Comparison of ENCODE assay signal across 24 cellular contexts in the genomic region with DNA sequence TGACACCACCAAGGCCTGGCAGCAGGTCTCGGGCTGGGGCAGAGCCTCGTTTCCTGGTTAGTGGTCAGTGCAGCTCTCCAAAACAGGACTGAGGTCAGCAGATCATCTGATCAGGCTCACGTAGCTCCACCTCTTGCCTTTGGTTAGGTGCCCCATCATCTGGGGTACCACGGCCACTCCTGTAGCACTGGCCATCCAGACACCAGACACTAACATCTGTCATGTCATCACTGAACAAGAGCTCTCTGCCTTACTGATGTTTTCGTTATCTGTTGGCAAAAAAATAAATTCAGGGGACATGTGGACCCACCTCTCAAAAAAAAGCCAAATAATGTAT. TPM values are rescaled to one million over a fixed set of nuclear protein-coding genes. Genes with fewer than 3 reads are reported as not detected.
DNase-seq lines count a peak whose midpoint lies in the region; ATAC-seq and TF ChIP-seq lines count a peak whose summit lies in the region.
"Had no signal": no experiment of that assay in that cellular context is flagged by ENCODE, and none has a peak within 500 bp of the region (broad histone marks: within the 10 kb centered on the region; RNA-seq: fewer than 3 reads in every experiment).

No MANE protein-coding gene starts in this region.

- H2AFZ ChIP-seq in MM.1S (ENCODE audit: low read length) = no peak overlapping the region
- H2AFZ ChIP-seq in PC-9 = peak overlapping the region; percentile 15; the same call in 1 of the 2 replicates
- H2AFZ ChIP-seq in neuronal stem cell (ENCODE audit: low read length) = no peak overlapping the region

- no peaks in the 10 kb centered on the region for H3K9me3 Mint-ChIP-seq in activated CD8-positive, alpha-beta T cell treated with anti-CD3 and anti-CD28 coated beads for 36 hours
- H3K9me3 Mint-ChIP-seq: CD4-positive, CD25-positive, alpha-beta regulatory T cell; HFFc6 had no signal

- POLR2A ChIA-PET in PC-9 (lab: Charles Lee; ENCODE audit: unreplicated experiment) = no interaction called here
- POLR2A ChIA-PET in activated CD8-positive, alpha-beta T cell treated with anti-CD3 and anti-CD28 coated beads for 36 hours (lab: Charles Lee) = no interaction called here

- H3K4me1 Mint-ChIP-seq in activated CD8-positive, alpha-beta T cell treated with anti-CD3 and anti-CD28 coated beads for 36 hours (ENCODE audit: low read depth) = no peaks in the 10 kb centered on the region
- H3K4me1 Mint-ChIP-seq: CD4-positive, CD25-positive, alpha-beta regulatory T cell; CD8-positive, alpha-beta memory T cell had no signal

- H3K4me1 ChIP-seq in MM.1S (ENCODE audit: low read length) = peaks cover 30% of the 10 kb centered on the region
- peaks cover 23% of the 10 kb centered on the region for H3K4me1 ChIP-seq in PC-9 (replicated peaks; ENCODE audit: insufficient read depth)
- peaks cover 0 to 2% of the 10 kb centered on the region in 2 donors for H3K4me1 ChIP-seq in neuronal stem cell (ENCODE audit: control insufficient read depth in 2 of 2, insufficient read depth in 1 of 2, low read depth in 1 of 2, low read length in 2 of 2)
- H3K4me1 ChIP-seq: BE2C had no signal

- intact Hi-C loops in PC-9 (cut with micrococcal nuclease; ENCODE audit: unreplicated experiment) = no loop called here
- intact Hi-C loops in activated CD8-positive, alpha-beta T cell treated with anti-CD3 and anti-CD28 coated beads for 36 hours (cut with micrococcal nuclease) = no loop called here

- no peak overlapping the region for H4K8ac ChIP-seq in neuronal stem cell (ENCODE audit: low read depth, low read length)

- no peak overlapping the region for H3K14ac ChIP-seq in neuronal stem cell (ENCODE audit: low read length)

- H3K27ac Mint-ChIP-seq in activated CD8-positive, alpha-beta T cell treated with anti-CD3 and anti-CD28 coated beads for 36 hours = no peak overlapping the region
- H3K27ac Mint-ChIP-seq: HFFc6 had no signal

- peak overlapping the region; percentile 59; the same call in 1 of the 2 replicates for H3K27ac ChIP-seq in MM.1S (ENCODE audit: low read length)
- H3K27ac ChIP-seq in PC-9 = peak overlapping the region; percentile 27; the same call in 1 of the 2 replicates
- H3K27ac ChIP-seq in coronary artery = no peak overlapping the region
- H3K27ac ChIP-seq in neuronal stem cell (replicated peaks; ENCODE audit: low read length) = no peak overlapping the region

- no TSS peak for BruUV-seq in PC-9 (replicated peaks; lab: Mats Ljungman, UMichigan)

- H3K9me2 ChIP-seq in MM.1S (replicated peaks; ENCODE audit: insufficient read depth, low read length) (no peaks in the 10 kb centered on the region), PC-9 (ENCODE audit: insufficient read depth) (no peaks in the 10 kb centered on the region)

- CTCF ChIA-PET in PC-9 (lab: Charles Lee) = no interaction called here
- CTCF ChIA-PET in activated CD8-positive, alpha-beta T cell treated with anti-CD3 and anti-CD28 coated beads for 36 hours (lab: Charles Lee) = no interaction called here

- H2BK5ac ChIP-seq in neuronal stem cell (ENCODE audit: low read length) = no peak overlapping the region

- no peak overlapping the region for H3K23ac ChIP-seq in neuronal stem cell (ENCODE audit: low read depth, low read length, poor library complexity)

- WGBS in neuronal stem cell (ENCODE audit: extremely low coverage in 2 of 2, insufficient read length in 2 of 2, insufficient replicate concordance in 1 of 2), 2 donors = no CpG with 5 or more reads among the region's 5 CpGs

- H3K4me3 ChIP-seq in MM.1S (ENCODE audit: low read length) = no peak overlapping the region
- H3K4me3 ChIP-seq in PC-9 = no peak overlapping the region
- no peak overlapping the region for H3K4me3 ChIP-seq in coronary artery
- H3K4me3 ChIP-seq in neuronal stem cell (ENCODE audit: low read length in 2 of 2) = no peak overlapping the region
- H3K4me3 ChIP-seq: GM12878 had no signal

- H3K27me3 Mint-ChIP-seq in activated CD8-positive, alpha-beta T cell treated with anti-CD3 and anti-CD28 coated beads for 36 hours = peaks cover 8% of the 10 kb centered on the region

- TF ChIP-seq CTCF in MM.1S (IDR thresholded peaks at IDR 0.05; ENCODE audit: low read length) (no peak), PC-9 (conservative IDR thresholded peaks at IDR 0.05) (no peak), coronary artery (IDR thresholded peaks at IDR 0.05) (no peak)
- TF ChIP-seq CTCF in activated CD8-positive, alpha-beta T cell treated with anti-CD3 and anti-CD28 coated beads for 36 hours (IDR thresholded peaks at IDR 0.05) = no peak

- H3K9me3 ChIP-seq in MM.1S (replicated peaks; ENCODE audit: insufficient read depth, low read length) (no peaks in the 10 kb centered on the region), PC-9 (ENCODE audit: insufficient read depth, low read depth) (no peaks in the 10 kb centered on the region), neuronal stem cell (replicated peaks in 1 of 2; ENCODE audit: control insufficient read depth in 2 of 2, insufficient read depth in 1 of 2, low read depth in 1 of 2, low read length in 2 of 2) (peaks cover 0 to 2% of the 10 kb centered on the region in 2 donors)
- H3K9me3 ChIP-seq: BE2C had no signal

- H3K36me3 ChIP-seq in MM.1S (replicated peaks; ENCODE audit: insufficient read depth, low read length) (no peaks in the 10 kb centered on the region), PC-9 (ENCODE audit: low read depth) (no peaks in the 10 kb centered on the region), neuronal stem cell (replicated peaks in 1 of 2; ENCODE audit: control insufficient read depth in 2 of 2, insufficient read depth in 2 of 2, low read length in 2 of 2) (no peaks in the 10 kb centered on the region)
- H3K36me3 ChIP-seq: BE2C had no signal

- H3K79me2 ChIP-seq in MM.1S (ENCODE audit: low read length) (no peaks in the 10 kb centered on the region), PC-9 (ENCODE audit: low read depth) (no peaks in the 10 kb centered on the region)

- H2BK12ac ChIP-seq in neuronal stem cell (ENCODE audit: low read length) = no peak overlapping the region

- H3K18ac ChIP-seq in neuronal stem cell (ENCODE audit: low read length) = no peak overlapping the region

- H2AK5ac ChIP-seq in neuronal stem cell (ENCODE audit: low read depth, low read length) = no peak overlapping the region

- H4K91ac ChIP-seq in neuronal stem cell (ENCODE audit: low read depth, low read length, poor library complexity) = no peak overlapping the region

- no peaks in the 10 kb centered on the region for H3K79me1 ChIP-seq in neuronal stem cell (ENCODE audit: low read depth, low read length)

- H4K20me1 ChIP-seq in MM.1S (ENCODE audit: insufficient read depth, low read length) (no peaks in the 10 kb centered on the region), PC-9 (ENCODE audit: insufficient read depth) (no peaks in the 10 kb centered on the region)

- H3F3A ChIP-seq in MM.1S (ENCODE audit: insufficient read depth, low read length) (peaks cover 15% of the 10 kb centered on the region), PC-9 (ENCODE audit: insufficient read depth, low read depth) (no peaks in the 10 kb centered on the region)

- no peak overlapping the region for H2BK120ac ChIP-seq in neuronal stem cell (ENCODE audit: low read depth, low read length)

- DNase-seq in MM.1S (no peak), PC-9 (no peak), coronary artery (ENCODE audit: low spot score) (peak; percentile 29), neuronal stem cell (ENCODE audit: low spot score) (no peak), NCI-H2171 (lab: John Stamatoyannopoulos, UW) (no peak)
- no peak for DNase-seq in activated CD8-positive, alpha-beta T cell treated with anti-CD3 and anti-CD28 coated beads for 36 hours
- no peak for DNase-seq in activated CD8-positive, alpha-beta memory T cell treated with anti-CD3 and anti-CD28 coated beads, Interleukin-2, amount 50 U/mL, for 4 hours
- DNase-seq: ACHN; BE2C; C1 segment of cervical spinal cord; CD4-positive, CD25-positive, alpha-beta regulatory T cell; CD8-positive, alpha-beta memory T cell; COR-L47; DMS 273 treated with DMSO at 0.1 percent for 48 hours; DMS53; DND-41; GOT3; H7; HFFc6 had no signal

- H3K36me3 Mint-ChIP-seq in activated CD8-positive, alpha-beta T cell treated with anti-CD3 and anti-CD28 coated beads for 36 hours (ENCODE audit: low read depth) = no peaks in the 10 kb centered on the region
- H3K36me3 Mint-ChIP-seq: CD4-positive, CD25-positive, alpha-beta regulatory T cell had no signal

- no peak overlapping the region for H3K9ac ChIP-seq in MM.1S (ENCODE audit: low read length)
- H3K9ac ChIP-seq in neuronal stem cell (ENCODE audit: low read depth, low read length, poor library complexity) = no peak overlapping the region

- H3K4ac ChIP-seq in neuronal stem cell (ENCODE audit: low read length) = no peak overlapping the region

- ATAC-seq in activated CD8-positive, alpha-beta T cell treated with anti-CD3 and anti-CD28 coated beads for 36 hours = no peak
- no peak for ATAC-seq in GM21528 (IDR thresholded peaks at IDR 0.05; ENCODE audit: low FRiP score, unreplicated experiment)
- ATAC-seq: HCT116 had no signal

- H3K4me2 ChIP-seq in MM.1S (ENCODE audit: low read depth, low read length) (0 out of 2 replicates have a peak overlapping the region, but pooled peaks have one; percentile 28), PC-9 (peak overlapping the region; percentile 40), neuronal stem cell (ENCODE audit: insufficient read depth, low read length, poor library complexity, severe bottlenecking) (no peak overlapping the region)

- peak overlapping the region; percentile 15 for H2BK15ac ChIP-seq in neuronal stem cell (ENCODE audit: low read length)

- no peak overlapping the region for H3K4me3 Mint-ChIP-seq in activated CD8-positive, alpha-beta T cell treated with anti-CD3 and anti-CD28 coated beads for 36 hours
- H3K4me3 Mint-ChIP-seq: CD4-positive, CD25-positive, alpha-beta regulatory T cell; CD8-positive, alpha-beta memory T cell; HFFc6 had no signal

- no peaks in the 10 kb centered on the region for H3K27me3 ChIP-seq in MM.1S (replicated peaks; ENCODE audit: insufficient read depth, low read length)
- peaks cover 35% of the 10 kb centered on the region for H3K27me3 ChIP-seq in PC-9 (ENCODE audit: insufficient read depth, low read depth)
- H3K27me3 ChIP-seq in neuronal stem cell (ENCODE audit: control insufficient read depth in 3 of 3, insufficient read depth in 3 of 3, low read depth in 1 of 3, low read length in 3 of 3) = peaks cover 0 to 24% (median 0%) of the 10 kb centered on the region in 3 experiments

RNA-seq across cellular contexts. Expression of a gene that starts 29.9 kb away (rescaled TPM):
- total RNA-seq in PC-9 (2021) = 81.8 and 82.0 TPM in 2 replicates
- 29.2 TPM for polyA plus RNA-seq in neuronal stem cell (2013, experiment 1 of 2)
- 30.5 TPM for polyA plus RNA-seq in neuronal stem cell (2013, experiment 2 of 2)
- 10 to 100 TPM; 48.5 to 48.8 TPM for total RNA-seq in activated CD8-positive, alpha-beta T cell treated with anti-CD3 and anti-CD28 coated beads for 36 hours

RNA-seq across cellular contexts. Expression of a gene that starts 40.4 kb away (rescaled TPM):
- total RNA-seq in PC-9 (2021) = not detected in 2 replicates
- polyA plus RNA-seq in neuronal stem cell (2013, experiment 1 of 2) = 2.3 TPM
- polyA plus RNA-seq in neuronal stem cell (2013, experiment 2 of 2) = 2.4 TPM
- not detected for total RNA-seq in activated CD8-positive, alpha-beta T cell treated with anti-CD3 and anti-CD28 coated beads for 36 hours
- total RNA-seq: CD4-positive, CD25-positive, alpha-beta regulatory T cell; CD8-positive, alpha-beta memory T cell; G401; HFFc6; IMR-90 had no signal
- polyA plus RNA-seq: CD4-positive, CD25-positive, alpha-beta regulatory T cell; CD8-positive, alpha-beta memory T cell; IMR-90 had no signal

Comparison
In these comparisons a context has a peak if more than half of its experiments do, and no peak if none do; other contexts are left out.
1. H3K27ac ChIP-seq: peak in MM.1S (single experiment) and PC-9 (single experiment); none in coronary artery (0 of 2) and neuronal stem cell (single experiment).